25 cellular contexts compared by ENCODE assay signal in the genomic region with DNA sequence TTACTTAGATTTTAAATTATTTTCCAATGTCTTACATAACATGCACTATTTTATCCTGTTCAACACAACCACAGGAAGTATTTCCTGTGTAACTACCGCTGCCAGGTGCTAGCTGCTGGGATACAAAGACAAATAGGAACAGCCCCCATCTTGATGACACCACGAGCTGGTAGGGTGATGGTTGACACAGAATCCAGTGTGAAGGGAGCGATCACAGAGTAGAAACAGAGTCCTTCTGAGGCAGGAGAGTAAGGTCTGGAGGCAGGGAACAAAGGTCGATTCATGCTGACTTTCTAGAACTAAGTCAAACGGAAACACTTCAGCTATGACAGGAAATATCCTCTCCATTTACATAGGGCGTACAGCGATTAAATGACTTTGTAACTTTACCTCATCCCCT.
DNase-seq lines count a peak whose midpoint lies in the region; ATAC-seq and TF ChIP-seq lines count a peak whose summit lies in the region.
"Had no signal": no experiment of that assay in that cellular context is flagged by ENCODE, and none has a peak within 500 bp of the region (broad histone marks: within the 10 kb centered on the region; RNA-seq: fewer than 3 reads in every experiment).

No MANE protein-coding gene starts in this region.

- WGBS in ectodermal cell, 2 experiments: 87 to 92% methylated on average over 7 of the region's 7 CpGs

- H3K36me3 ChIP-seq in left ventricle myocardium inferior: no peaks in the 10 kb centered on the region
- H3K36me3 ChIP-seq in ectodermal cell (ENCODE audit: control insufficient read depth, insufficient read depth, low read length): no peaks in the 10 kb centered on the region
- H3K36me3 ChIP-seq: neutrophil, SJSA1 had no signal

- H3K9me3 ChIP-seq in left ventricle myocardium inferior (replicated peaks) (peaks cover 13% of the 10 kb centered on the region), ectodermal cell (ENCODE audit: control insufficient read depth, low read length) (no peaks in the 10 kb centered on the region)
- H3K9me3 ChIP-seq: neutrophil, SJSA1 had no signal

- no peak overlapping the region for H3K4me3 ChIP-seq in left ventricle myocardium inferior
- H3K4me3 ChIP-seq in ectodermal cell (ENCODE audit: insufficient read depth, low read depth, low read length): no peak overlapping the region
- H3K4me3 ChIP-seq: GM12878, hepatocyte, mucosa of descending colon, PC-9, psoas muscle, SJSA1 had no signal

- intact Hi-C loops in left ventricle myocardium inferior (cut with micrococcal nuclease) (no loop called here), left cardiac atrium (cut with DNase I) (no loop called here)

- H3K27ac ChIP-seq in left ventricle myocardium inferior (replicated peaks) (peak overlapping the region; percentile 32), ectodermal cell (ENCODE audit: insufficient read depth, low read depth, low read length, poor library complexity, severe bottlenecking) (peak overlapping the region; percentile 6)
- H3K27ac ChIP-seq: C4-2B, hepatocyte, neutrophil, PC-9, psoas muscle, SJSA1 had no signal

- DNase-seq in left ventricle myocardium inferior: no peak
- no peak for DNase-seq in left cardiac atrium
- DNase-seq in NCI-H146 (lab: John Stamatoyannopoulos, UW): peak; percentile 78
- DNase-seq in RKO (ENCODE audit: low spot score): no peak
- no peak for DNase-seq in activated CD8-positive, alpha-beta memory T cell treated with anti-CD3 and anti-CD28 coated beads, Interleukin-2, amount 50 U/mL, for 48 hours
- DNase-seq: activated CD4-positive, alpha-beta T cell treated with anti-CD3 and anti-CD28 coated beads, Interleukin-2, amount 50 U/mL, for 4 hours; activated effector memory CD4-positive, alpha-beta T cell treated with anti-CD3 and anti-CD28 coated beads, Interleukin-2, amount 50 U/mL, for 16 hours; DMS 273 treated with DMSO at 0.1 percent for 48 hours; effector CD8-positive, alpha-beta T cell; Kasumi-1; mucosa of descending colon; NCI-H1048; PC-9; psoas muscle; T-helper 17 cell had no signal

- ATAC-seq in left cardiac atrium (no peak), HG03469 (IDR thresholded peaks at IDR 0.05; ENCODE audit: unreplicated experiment) (no peak), GM21576 (IDR thresholded peaks at IDR 0.05; ENCODE audit: unreplicated experiment) (no peak)
- ATAC-seq: esophagus mucosa; GM12878; mucosa of descending colon; psoas muscle; stimulated activated effector memory CD8-positive, alpha-beta T cell treated with anti-CD3 and anti-CD28 coated beads, Interleukin-12 subunit alpha, Interleukin-12 subunit beta, amount 100 ng/mL, for 72 hours; T-helper 17 cell had no signal

- no peak for TF ChIP-seq CTCF in left ventricle myocardium inferior (IDR thresholded peaks at IDR 0.05; ENCODE audit: borderline replicate concordance)

- peaks cover 46% of the 10 kb centered on the region for H3K27me3 ChIP-seq in left ventricle myocardium inferior (ENCODE audit: low read depth)
- no peaks in the 10 kb centered on the region for H3K27me3 ChIP-seq in ectodermal cell (ENCODE audit: control insufficient read depth, insufficient read depth, low read length, poor library complexity, severe bottlenecking)
- H3K27me3 ChIP-seq: hepatocyte, neutrophil had no signal

- H3K4me1 ChIP-seq in left ventricle myocardium inferior (peaks cover 23% of the 10 kb centered on the region), ectodermal cell (ENCODE audit: control insufficient read depth, insufficient read depth, low read length) (peaks cover 37% of the 10 kb centered on the region)
- H3K4me1 ChIP-seq: psoas muscle, SJSA1 had no signal
